In genomic region chr22:34379825-34380224, GRCh38 we compare ENCODE assay signal across 27 cellular contexts.
"Had no signal": no experiment of that assay in that cellular context is flagged by ENCODE, and none has a peak within 500 bp of the region (broad histone marks: within the 10 kb centered on the region; RNA-seq: fewer than 3 reads in every experiment).

No MANE protein-coding gene starts in this region.

- H3K27me3 ChIP-seq: stomach, suprapubic skin, testis, thyroid gland, tibial artery, tibial nerve, transverse colon, upper lobe of left lung, upper lobe of right lung, uterus, vagina had no signal

- ATAC-seq: stimulated activated effector memory CD8-positive, alpha-beta T cell treated with anti-CD3 and anti-CD28 coated beads, Interleukin-12 subunit alpha, Interleukin-12 subunit beta, amount 100 ng/mL, for 72 hours; stimulated activated memory B cell treated with anti-CD40 and anti-IgM and Interleukin-4, amounts not matched to agents 10 μg/mL and 1 μg/mL and 100 μg/mL, for 72 hours; stimulated activated naive B cell treated with anti-CD40 and anti-IgM and Interleukin-4, amounts not matched to agents 10 μg/mL and 1 μg/mL and 100 μg/mL, for 72 hours; stimulated activated naive CD8-positive, alpha-beta T cell treated with anti-CD3 and anti-CD28 coated beads, Interleukin-15, amount 100 ng/mL, for 72 hours; stimulated activated naive CD8-positive, alpha-beta T cell treated with anti-CD3 and anti-CD28 coated beads, Interleukin-15, Interleukin-2, amounts not matched to agents 100 U/mL and 50 U/mL, for 24 hours; upper lobe of right lung had no signal

- H3K27ac ChIP-seq: stomach, suprapubic skin, testis, thoracic aorta, thyroid gland, tibial artery, tibial nerve, transverse colon, upper lobe of left lung, upper lobe of right lung, uterus, vagina had no signal

- FAIRE-seq: urothelium cell line had no signal

- H3K9me3 ChIP-seq: stomach, suprapubic skin, testis, thoracic aorta, thyroid gland, tibial artery, tibial nerve, transverse colon, upper lobe of left lung, upper lobe of right lung, uterus, vagina had no signal

- DNase-seq: stimulated activated CD4-positive, alpha-beta T cell treated with anti-CD3 and anti-CD28 coated beads, Interleukin-2, amount 100 ng/mL, for 48 hours; stimulated activated CD4-positive, alpha-beta T cell treated with anti-CD3 and anti-CD28 coated beads, Interleukin-4, amount 100 ng/mL, for 1 hour; stimulated activated CD4-positive, alpha-beta T cell treated with anti-CD3 and anti-CD28 coated beads, Interleukin-4, amount 100 ng/mL, for 24 hours; stimulated activated CD4-positive, alpha-beta T cell treated with anti-CD3 and anti-CD28 coated beads, Interleukin-4, amount 100 ng/mL, for 4 hours; stimulated activated CD8-positive, alpha-beta memory T cell treated with anti-CD3 and anti-CD28 coated beads, Interleukin-4, amount 100 ng/mL, for 48 hours; stimulated activated naive B cell treated with anti-CD40 and anti-IgM and Interleukin-4, amounts not matched to agents 10 μg/mL and 1 μg/mL and 100 μg/mL, for 72 hours; stimulated activated naive CD4-positive, alpha-beta T cell; stimulated activated naive CD4-positive, alpha-beta T cell treated with Interleukin-2 at 50 U/mL for 16 hours; stimulated activated naive CD8-positive, alpha-beta T cell treated with anti-CD3 and anti-CD28 coated beads, Interleukin-15, amount 100 ng/mL, for 72 hours; stimulated activated naive CD8-positive, alpha-beta T cell treated with anti-CD3 and anti-CD28 coated beads, Interleukin-15, Interleukin-2, amounts not matched to agents 100 U/mL and 50 U/mL, for 24 hours; stomach; substantia nigra; testis; thyroid gland; tibial artery; transverse colon; trophoblast cell; upper lobe of left lung; upper lobe of right lung; uterus had no signal

- H3K4me3 ChIP-seq: stomach, suprapubic skin, testis, thoracic aorta, thyroid gland, tibial artery, tibial nerve, transverse colon, upper lobe of left lung, upper lobe of right lung, uterus, vagina had no signal

- H3K4me1 ChIP-seq: stomach, suprapubic skin, testis, thyroid gland, tibial artery, tibial nerve, transverse colon, upper lobe of left lung, upper lobe of right lung, uterus, vagina had no signal

- H3K36me3 ChIP-seq: stomach, suprapubic skin, thoracic aorta, thyroid gland, tibial artery, tibial nerve, transverse colon, upper lobe of left lung, upper lobe of right lung, uterus, vagina had no signal
